In genomic region chr11:107050899-107051298, GRCh38 we compare ENCODE assay signal across 2 cellular contexts.
TF ChIP-seq lines count a peak whose summit lies in the region.

No MANE protein-coding gene starts in this region.

TF ChIP-seq in HEK293, 187 proteins besides CTCF, POLR2A, EP300 and RAD21:
- TF ChIP-seq SETDB1 (IDR thresholded peaks at IDR 0.05; ENCODE audit: insufficient read length, low read length) = peak; percentile 68

TF ChIP-seq in HepG2, 621 proteins besides CTCF, POLR2A, EP300 and RAD21:
- TF ChIP-seq ZNF101 (CRISPR knock-in tag; IDR thresholded peaks at IDR 0.05; ENCODE audit: borderline replicate concordance, low read depth) = peak; percentile 98; the same call in 1 of the 2 replicates
TF ChIP-seq in HepG2: peak in this region for 1; not testable (repeated sequence) for 620.
